In the genomic region with DNA sequence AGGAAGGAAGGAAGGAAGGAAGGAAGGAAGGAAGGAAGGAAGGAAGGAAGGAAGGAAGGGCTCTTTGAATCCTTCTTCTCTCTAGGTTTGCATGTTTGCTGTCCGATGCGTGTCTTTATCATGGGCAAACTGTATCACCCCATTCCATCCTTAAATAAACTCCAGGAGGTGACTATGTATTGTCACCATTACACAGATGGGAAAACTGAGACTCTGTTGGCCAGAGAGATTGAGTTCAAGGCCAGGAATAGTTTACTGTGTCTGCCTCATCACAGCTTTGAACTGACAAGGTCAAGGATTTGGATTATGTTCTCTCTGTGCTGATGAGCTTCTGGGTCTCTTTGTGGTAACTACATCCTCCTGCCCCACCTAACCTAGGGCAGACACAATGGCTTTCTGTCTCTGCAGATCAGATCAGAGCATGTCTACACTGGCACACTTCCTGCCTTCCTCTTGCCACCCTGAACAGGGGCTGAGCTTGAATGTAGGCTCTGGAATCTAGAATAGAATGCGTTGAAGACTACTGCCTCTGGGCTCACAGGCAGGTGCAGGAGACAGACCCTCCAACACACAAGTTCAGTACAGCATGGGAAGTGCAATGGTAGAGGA, we compare ENCODE assay signal across 1 cellular context.
TF ChIP-seq lines count a peak whose summit lies in the region.

No MANE protein-coding gene starts in this region.

TF ChIP-seq in GM23338, 12 proteins besides CTCF, POLR2A, EP300 and RAD21 (continued from another document):
- TF ChIP-seq, protein P1, sequence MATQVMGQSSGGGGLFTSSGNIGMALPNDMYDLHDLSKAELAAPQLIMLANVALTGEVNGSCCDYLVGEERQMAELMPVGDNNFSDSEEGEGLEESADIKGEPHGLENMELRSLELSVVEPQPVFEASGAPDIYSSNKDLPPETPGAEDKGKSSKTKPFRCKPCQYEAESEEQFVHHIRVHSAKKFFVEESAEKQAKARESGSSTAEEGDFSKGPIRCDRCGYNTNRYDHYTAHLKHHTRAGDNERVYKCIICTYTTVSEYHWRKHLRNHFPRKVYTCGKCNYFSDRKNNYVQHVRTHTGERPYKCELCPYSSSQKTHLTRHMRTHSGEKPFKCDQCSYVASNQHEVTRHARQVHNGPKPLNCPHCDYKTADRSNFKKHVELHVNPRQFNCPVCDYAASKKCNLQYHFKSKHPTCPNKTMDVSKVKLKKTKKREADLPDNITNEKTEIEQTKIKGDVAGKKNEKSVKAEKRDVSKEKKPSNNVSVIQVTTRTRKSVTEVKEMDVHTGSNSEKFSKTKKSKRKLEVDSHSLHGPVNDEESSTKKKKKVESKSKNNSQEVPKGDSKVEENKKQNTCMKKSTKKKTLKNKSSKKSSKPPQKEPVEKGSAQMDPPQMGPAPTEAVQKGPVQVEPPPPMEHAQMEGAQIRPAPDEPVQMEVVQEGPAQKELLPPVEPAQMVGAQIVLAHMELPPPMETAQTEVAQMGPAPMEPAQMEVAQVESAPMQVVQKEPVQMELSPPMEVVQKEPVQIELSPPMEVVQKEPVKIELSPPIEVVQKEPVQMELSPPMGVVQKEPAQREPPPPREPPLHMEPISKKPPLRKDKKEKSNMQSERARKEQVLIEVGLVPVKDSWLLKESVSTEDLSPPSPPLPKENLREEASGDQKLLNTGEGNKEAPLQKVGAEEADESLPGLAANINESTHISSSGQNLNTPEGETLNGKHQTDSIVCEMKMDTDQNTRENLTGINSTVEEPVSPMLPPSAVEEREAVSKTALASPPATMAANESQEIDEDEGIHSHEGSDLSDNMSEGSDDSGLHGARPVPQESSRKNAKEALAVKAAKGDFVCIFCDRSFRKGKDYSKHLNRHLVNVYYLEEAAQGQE (IDR thresholded peaks at IDR 0.05; ENCODE audit: unreplicated experiment): no peak
- TF ChIP-seq ZNF114 (CRISPR knock-in tag; IDR thresholded peaks at IDR 0.05) (no peak), ZNF331 (CRISPR knock-in tag; IDR thresholded peaks at IDR 0.05; ENCODE audit: low read depth) (no peak), EZH2phosphoT487 (IDR thresholded peaks at IDR 0.05; ENCODE audit: unreplicated experiment) (no peak), NANOG (IDR thresholded peaks at IDR 0.05; ENCODE audit: borderline replicate concordance) (no peak)
- TF ChIP-seq, protein P2, sequence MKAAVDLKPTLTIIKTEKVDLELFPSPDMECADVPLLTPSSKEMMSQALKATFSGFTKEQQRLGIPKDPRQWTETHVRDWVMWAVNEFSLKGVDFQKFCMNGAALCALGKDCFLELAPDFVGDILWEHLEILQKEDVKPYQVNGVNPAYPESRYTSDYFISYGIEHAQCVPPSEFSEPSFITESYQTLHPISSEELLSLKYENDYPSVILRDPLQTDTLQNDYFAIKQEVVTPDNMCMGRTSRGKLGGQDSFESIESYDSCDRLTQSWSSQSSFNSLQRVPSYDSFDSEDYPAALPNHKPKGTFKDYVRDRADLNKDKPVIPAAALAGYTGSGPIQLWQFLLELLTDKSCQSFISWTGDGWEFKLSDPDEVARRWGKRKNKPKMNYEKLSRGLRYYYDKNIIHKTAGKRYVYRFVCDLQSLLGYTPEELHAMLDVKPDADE (IDR thresholded peaks at IDR 0.05): no peak
